In the genomic region with DNA sequence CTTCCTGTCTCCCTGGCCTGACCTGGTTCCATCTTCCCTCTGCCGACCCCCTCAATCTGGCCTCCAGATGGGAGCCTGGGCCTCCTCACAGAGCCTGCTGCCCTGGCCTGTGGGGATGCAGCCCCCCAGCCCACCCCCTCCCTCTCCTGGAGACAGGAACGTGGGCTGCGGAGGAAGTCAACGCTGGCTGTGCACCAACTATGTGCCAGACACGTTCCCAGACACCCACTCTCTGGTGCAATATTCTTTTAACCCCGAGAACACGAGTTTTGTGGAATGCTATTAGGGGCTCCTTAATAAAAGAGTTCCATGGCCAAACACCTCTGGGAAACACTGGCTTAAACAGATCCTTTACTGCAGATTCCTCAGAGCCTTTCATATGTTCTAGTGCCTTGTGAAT, we compare ENCODE assay signal across 1 cellular context.
TF ChIP-seq lines count a peak whose summit lies in the region.

No MANE protein-coding gene starts in this region.

TF ChIP-seq in GM23338, 12 proteins besides CTCF, POLR2A, EP300 and RAD21 (continued from another document):
- TF ChIP-seq CREB1 (CRISPR knock-in tag; IDR thresholded peaks at IDR 0.05; ENCODE audit: low read depth), result no peak
